ENCODE assay signal across 7 cellular contexts in the genomic region with DNA sequence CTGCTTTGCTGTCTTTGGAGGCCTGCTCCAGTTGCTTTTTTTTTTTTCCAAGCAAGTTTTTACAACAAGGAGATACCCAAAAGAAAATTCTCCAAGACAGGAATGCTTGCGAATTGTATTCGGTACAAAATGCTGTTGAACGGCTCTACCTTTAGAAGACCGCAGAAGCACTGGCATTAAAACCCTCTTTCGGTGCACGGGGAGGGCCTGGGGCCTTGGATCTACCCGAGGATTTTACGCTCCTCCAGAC. TPM values are rescaled to one million over a fixed set of nuclear protein-coding genes. Genes with fewer than 3 reads are reported as not detected.
DNase-seq lines count a peak whose midpoint lies in the region; ATAC-seq and TF ChIP-seq lines count a peak whose summit lies in the region.

No MANE protein-coding gene starts in this region.

- peak overlapping the region; percentile 70 for H3K9ac ChIP-seq in HCT116 (ENCODE audit: low read length)

- DNase-seq in HCT116 (ENCODE audit: low read depth, low spot score) (no peak), WERI-Rb-1 (no peak), germinal center (ENCODE audit: low spot score) (peak; percentile 16), activated gamma-delta T cell (lab: John Stamatoyannopoulos, UW) (no peak), NCI-H748 treated with DMSO at 0.1 percent for 48 hours (lab: John Stamatoyannopoulos, UW) (no peak)
- no peak for DNase-seq in stimulated activated CD4-positive, alpha-beta T cell treated with anti-CD3 and anti-CD28 coated beads, Interleukin-12 subunit alpha, Interleukin-12 subunit beta, amount 100 ng/mL, for 4 hours

- H3K9me3 ChIP-seq in HCT116 (ENCODE audit: control insufficient read depth in 1 of 2, insufficient read depth in 1 of 2, low read depth in 1 of 2, low read length in 2 of 2), result no peaks in the 10 kb centered on the region
- no peaks in the 10 kb centered on the region for H3K9me3 ChIP-seq in WERI-Rb-1 (ENCODE audit: severe bottlenecking)

- H3K79me2 ChIP-seq in HCT116 (ENCODE audit: insufficient read depth, low read length), result peaks cover 30% of the 10 kb centered on the region

- peak overlapping the region; percentile 20 for H2AFZ ChIP-seq in HCT116 (ENCODE audit: low read depth, low read length, poor library complexity, severe bottlenecking)

- TF ChIP-seq CTCF in HCT116 (IDR thresholded peaks at IDR 0.05 in 2 of 3, conservative IDR thresholded peaks at IDR 0.05 in 1 of 3; ENCODE audit: borderline replicate concordance in 1 of 3, insufficient read depth in 1 of 3, low read depth in 2 of 3, low read length in 2 of 3), result no peak
- no peak for TF ChIP-seq CTCF in WERI-Rb-1 (IDR thresholded peaks at IDR 0.05; ENCODE audit: low read depth, low read length)

- H3K27me3 ChIP-seq in HCT116 (ENCODE audit: insufficient read depth, low read length) (no peaks in the 10 kb centered on the region), WERI-Rb-1 (ENCODE audit: insufficient read depth, low read depth, severe bottlenecking) (no peaks in the 10 kb centered on the region)

- peak overlapping the region; percentile 69 for H3K27ac ChIP-seq in HCT116 (ENCODE audit: low read depth, low read length)
- peak overlapping the region; percentile 91 for H3K27ac ChIP-seq in WERI-Rb-1
- H3K27ac ChIP-seq in skin epidermis, result peak overlapping the region; percentile 61 to 94 (median 91)

- H3K9me2 ChIP-seq in HCT116 (ENCODE audit: insufficient read depth), result no peaks in the 10 kb centered on the region

- H3K36me3 ChIP-seq in HCT116 (ENCODE audit: control insufficient read depth in 1 of 2, insufficient read depth in 2 of 2, low read length in 2 of 2), result no peaks in the 10 kb centered on the region; a peak in 2 of 4 replicates
- peaks cover 25% of the 10 kb centered on the region for H3K36me3 ChIP-seq in WERI-Rb-1

- POLR2A ChIA-PET in HCT116 (lab: Charles Lee), result no interaction called here

- H3K4me3 ChIP-seq in HCT116 (replicated peaks in 1 of 2; ENCODE audit: low read depth in 1 of 2, low read length in 2 of 2) (peak overlapping the region; percentile 76 to 82), WERI-Rb-1 (ENCODE audit: low read depth, low read length) (peak overlapping the region; percentile 73), skin epidermis (peak overlapping the region; percentile 69 to 98 (median 93))

- CTCF ChIA-PET in HCT116 (lab: Charles Lee), result no interaction called here

- intact Hi-C loops in HCT116 (cut with micrococcal nuclease), result no loop called here

- no TSS peak for BruUV-seq in HCT116 (replicated peaks; lab: Mats Ljungman, UMichigan)

- TF ChIP-seq RAD21 in HCT116 (IDR thresholded peaks at IDR 0.05; ENCODE audit: low read depth), result no peak

- ATAC-seq in HCT116, result no peak

- peaks cover 17 to 29% of the 10 kb centered on the region in 2 experiments for H3K4me1 ChIP-seq in HCT116 (ENCODE audit: control insufficient read depth in 1 of 2, insufficient read depth in 2 of 2, low read length in 2 of 2)

- TF ChIP-seq POLR2A in HCT116 (IDR thresholded peaks at IDR 0.05; ENCODE audit: borderline replicate concordance, extremely low read depth, insufficient read depth, insufficient read length), result no peak

- RAD21 ChIA-PET in HCT116 (lab: Charles Lee; ENCODE audit: low non-redundant PET in 1 of 2, low total read pairs in 2 of 2, uncharacterized antibody in 2 of 2, unreplicated experiment in 2 of 2), result no interaction called here

- no peaks in the 10 kb centered on the region for H4K20me1 ChIP-seq in HCT116 (ENCODE audit: insufficient read depth)

- peak overlapping the region; percentile 89 for H3K4me2 ChIP-seq in HCT116 (ENCODE audit: low read length)

TF ChIP-seq in HCT116, 20 proteins besides CTCF, POLR2A, EP300 and RAD21:
- no peak for TF ChIP-seq FOSL1 (IDR thresholded peaks at IDR 0.05; ENCODE audit: low read depth)
- peak; percentile 39; the same call in 1 of the 2 replicates for TF ChIP-seq ZFX (IDR thresholded peaks at IDR 0.05)
TF ChIP-seq in HCT116: peak in this region for 1.

RNA-seq across cellular contexts. Expression of gene HELZ, which starts 1.3 kb away (rescaled TPM):
- 40.5 TPM for total RNA-seq in HCT116 (2021; ENCODE audit: unreplicated experiment)
- 7.5 and 7.6 TPM in 2 replicates for polyA plus RNA-seq in HCT116 (2012)
